Comparison of ENCODE assay signal across 24 cellular contexts in genomic region chr12:117489671-117490070, GRCh38.
"Had no signal": no experiment of that assay in that cellular context is flagged by ENCODE, and none has a peak within 500 bp of the region (broad histone marks: within the 10 kb centered on the region; RNA-seq: fewer than 3 reads in every experiment).

No MANE protein-coding gene starts in this region.

- H3K27ac ChIP-seq: breast epithelium, right lobe of liver, stomach, testis, uterus had no signal

- H3K36me3 Mint-ChIP-seq: activated naive CD4-positive, alpha-beta T cell treated with anti-CD3 and anti-CD28 coated beads, Interleukin-2, amount 50 U/mL, for 24 hours; stimulated activated effector memory CD8-positive, alpha-beta T cell treated with anti-CD3 and anti-CD28 coated beads, Interleukin-12 subunit alpha, Interleukin-12 subunit beta, amount 100 ng/mL, for 72 hours had no signal

- H3K9me3 Mint-ChIP-seq: activated naive CD4-positive, alpha-beta T cell treated with anti-CD3 and anti-CD28 coated beads, Interleukin-2, amount 50 U/mL, for 24 hours; central memory CD8-positive, alpha-beta T cell; stimulated activated effector memory CD8-positive, alpha-beta T cell treated with anti-CD3 and anti-CD28 coated beads, Interleukin-12 subunit alpha, Interleukin-12 subunit beta, amount 100 ng/mL, for 72 hours had no signal

- H3K36me3 ChIP-seq: breast epithelium, right lobe of liver, stomach, uterus had no signal

- H3K9me3 ChIP-seq: breast epithelium, right lobe of liver, stomach, testis, uterus had no signal

- FAIRE-seq: colon, frontal cortex, small intestine had no signal

- H3K27me3 ChIP-seq: breast epithelium, right lobe of liver, stomach, testis, uterus had no signal

- H3K4me3 ChIP-seq: breast epithelium, right lobe of liver, stomach, testis, uterus had no signal

- H3K4me1 ChIP-seq: breast epithelium, testis, uterus had no signal

- ATAC-seq: left ventricle myocardium superior; right lobe of liver; stimulated activated effector memory CD8-positive, alpha-beta T cell treated with anti-CD3 and anti-CD28 coated beads, Interleukin-12 subunit alpha, Interleukin-12 subunit beta, amount 100 ng/mL, for 72 hours; T-helper 17 cell had no signal

- DNase-seq: activated CD4-positive, alpha-beta T cell treated with anti-CD3 and anti-CD28 coated beads for 4 hours; activated CD4-positive, alpha-beta T cell treated with anti-CD3 and anti-CD28 coated beads, Interleukin-2, amount 50 U/mL, for 48 hours; activated CD4-positive, CD25-positive, alpha-beta regulatory T cell; activated gamma-delta T cell treated with Interleukin-2 at 50 U/mL for 16 hours; aorta; effector memory CD4-positive, alpha-beta T cell; hippocampal formation; kidney glomerular epithelial cell; left ventricle myocardium superior; mammary epithelial cell; occipital lobe; right lobe of liver; small intestine; stimulated activated CD4-positive, alpha-beta T cell treated with anti-CD3 and anti-CD28 coated beads, Interleukin-2, amount 100 ng/mL, for 24 hours; stomach; T-helper 17 cell; testis; uterus had no signal

- H3K27ac Mint-ChIP-seq: activated naive CD4-positive, alpha-beta T cell treated with anti-CD3 and anti-CD28 coated beads, Interleukin-2, amount 50 U/mL, for 24 hours; stimulated activated effector memory CD8-positive, alpha-beta T cell treated with anti-CD3 and anti-CD28 coated beads, Interleukin-12 subunit alpha, Interleukin-12 subunit beta, amount 100 ng/mL, for 72 hours; T-helper 17 cell had no signal
